33 cellular contexts compared by ENCODE assay signal in genomic region chr17:32946375-32947135, GRCh38. TPM values are rescaled to one million over a fixed set of nuclear protein-coding genes. Genes with fewer than 3 reads are reported as not detected.
"Had no signal": no experiment of that assay in that cellular context is flagged by ENCODE, and none has a peak within 500 bp of the region (broad histone marks: within the 10 kb centered on the region; RNA-seq: fewer than 3 reads in every experiment).

No MANE protein-coding gene starts in this region.

- DNase-seq: activated CD4-positive, alpha-beta memory T cell treated with anti-CD3 and anti-CD28 coated beads, Interleukin-2, amount 10 ng/mL, durations not matched to agents 7 days and 5 days; activated CD4-positive, alpha-beta T cell treated with anti-CD3 and anti-CD28 coated beads for 1 hour; activated CD4-positive, alpha-beta T cell treated with anti-CD3 and anti-CD28 coated beads, Interleukin-2, amount 10 ng/mL, durations not matched to agents 7 days and 5 days; activated CD8-positive, alpha-beta memory T cell treated with anti-CD3 and anti-CD28 coated beads, Interleukin-2, amount 50 U/mL, for 48 hours; activated gamma-delta T cell; activated naive CD4-positive, alpha-beta T cell treated with anti-CD3 and anti-CD28 coated beads, Interleukin-2, amount 10 ng/mL, durations not matched to agents 7 days and 5 days; activated naive CD8-positive, alpha-beta T cell treated with anti-CD3 and anti-CD28 coated beads, Interleukin-2, amount 10 ng/mL, durations not matched to agents 7 days and 5 days; activated T-cell treated with anti-CD3 and anti-CD28 coated beads, Interleukin-2, amount 50 U/mL, for 24 hours; amniotic stem cell; central memory CD4-positive, alpha-beta T cell; foreskin fibroblast; head of caudate nucleus; hippocampal formation; immature natural killer cell; left ventricle myocardium inferior; naive thymus-derived CD4-positive, alpha-beta T cell; ovary; psoas muscle; stimulated activated CD4-positive, alpha-beta T cell treated with anti-CD3 and anti-CD28 coated beads, Interleukin-15, amount 100 ng/mL, for 24 hours; stimulated activated CD4-positive, alpha-beta T cell treated with anti-CD3 and anti-CD28 coated beads, Interleukin-2, amount 100 ng/mL, for 24 hours; stimulated activated naive B cell treated with anti-CD40 and anti-IgM and Interleukin-4, amounts not matched to agents 10 μg/mL and 1 μg/mL and 100 μg/mL, for 72 hours; stomach; T-helper 9 cell; upper lobe of left lung had no signal

- H3K27me3 ChIP-seq: ovary, stomach, thyroid gland, upper lobe of left lung, vagina had no signal

- H3K4me1 ChIP-seq: left ventricle myocardium inferior, psoas muscle had no signal

- H3K27ac ChIP-seq: left ventricle myocardium inferior, ovary, psoas muscle, stomach, thyroid gland, upper lobe of left lung, vagina had no signal

- H3K9me3 ChIP-seq: ovary, psoas muscle, stomach, thyroid gland, upper lobe of left lung, vagina had no signal

- H3K4me3 ChIP-seq: left ventricle myocardium inferior, ovary, psoas muscle, stomach, thyroid gland, upper lobe of left lung, vagina had no signal

- ATAC-seq: esophagus mucosa; naive thymus-derived CD4-positive, alpha-beta T cell; psoas muscle; stimulated activated naive B cell treated with anti-CD40 and anti-IgM and Interleukin-4, amounts not matched to agents 10 μg/mL and 1 μg/mL and 100 μg/mL, for 72 hours; WTC11 had no signal

- H3K36me3 ChIP-seq: left ventricle myocardium inferior, ovary, thyroid gland, upper lobe of left lung had no signal

RNA-seq across cellular contexts. Expression of gene TMEM98, which starts 18.6 kb away (rescaled TPM):
- total RNA-seq: activated naive CD8-positive, alpha-beta T cell treated with anti-CD3 and anti-CD28 coated beads, Interleukin-2, amount 10 ng/mL, durations not matched to agents 7 days and 5 days had no signal
- polyA plus RNA-seq: immature natural killer cell; naive thymus-derived CD4-positive, alpha-beta T cell had no signal

RNA-seq across cellular contexts. Expression of gene SPACA3, which starts 45.1 kb away (rescaled TPM):
- total RNA-seq: activated CD4-positive, alpha-beta memory T cell treated with anti-CD3 and anti-CD28 coated beads, Interleukin-2, amount 10 ng/mL, durations not matched to agents 7 days and 5 days; activated CD4-positive, alpha-beta T cell treated with anti-CD3 and anti-CD28 coated beads, Interleukin-2, amount 10 ng/mL, durations not matched to agents 7 days and 5 days; activated naive CD8-positive, alpha-beta T cell treated with anti-CD3 and anti-CD28 coated beads, Interleukin-2, amount 10 ng/mL, durations not matched to agents 7 days and 5 days; astrocyte; endodermal cell; esophagus mucosa; kidney epithelial cell; left ventricle myocardium inferior; lung microvascular endothelial cell; naive thymus-derived CD4-positive, alpha-beta T cell; ovary; psoas muscle; stomach; thyroid gland; upper lobe of left lung; vagina; WTC11 had no signal
- polyA plus RNA-seq: immature natural killer cell; naive thymus-derived CD4-positive, alpha-beta T cell; neural cell; ovary; psoas muscle had no signal
